ENCODE assay signal across 14 cellular contexts in the genomic region with DNA sequence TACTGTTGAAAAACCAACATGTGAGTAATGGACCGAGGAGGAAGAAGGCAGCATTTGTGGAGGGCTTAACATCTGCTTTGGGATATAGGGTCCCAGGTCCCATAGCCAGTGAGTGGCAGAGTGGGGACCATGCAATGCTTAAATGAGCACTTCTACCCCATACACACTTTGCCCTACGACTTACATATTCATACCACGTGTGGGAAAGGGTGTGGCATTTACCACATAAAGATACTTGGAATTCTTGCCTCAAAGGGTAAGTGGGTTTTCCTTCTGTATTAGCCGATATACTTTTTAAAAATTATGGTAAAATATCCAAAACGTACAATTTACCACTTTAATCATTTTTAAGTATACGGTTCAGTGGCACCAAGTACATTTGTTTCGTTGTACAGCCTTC.
DNase-seq lines count a peak whose midpoint lies in the region; ATAC-seq, FAIRE-seq and TF ChIP-seq lines count a peak whose summit lies in the region.
"Had no signal": no experiment of that assay in that cellular context is flagged by ENCODE, and none has a peak within 500 bp of the region (broad histone marks: within the 10 kb centered on the region; RNA-seq: fewer than 3 reads in every experiment).

No MANE protein-coding gene starts in this region.

- H3K79me2 ChIP-seq in HepG2 (ENCODE audit: insufficient read depth, low read length) = no peaks in the 10 kb centered on the region

- H3K4me2 ChIP-seq in HepG2 (ENCODE audit: low read depth, low read length) = no peak overlapping the region
- H3K4me2 ChIP-seq: GM23338 had no signal

- TF ChIP-seq EP300 in HepG2 (IDR thresholded peaks at IDR 0.05; ENCODE audit: low read depth in 2 of 2, low read length in 2 of 2) (no peak), HepG2 (CRISPR knock-in tag; IDR thresholded peaks at IDR 0.05; ENCODE audit: borderline replicate concordance) (no peak)

- no peak for DNase-seq in left ventricle myocardium inferior
- no peak for DNase-seq in Right ventricle myocardium superior
- no peak for DNase-seq in naive B cell
- DNase-seq in aorta = no peak
- DNase-seq in HepG2 (ENCODE audit: low spot score) = no peak
- DNase-seq in kidney tubule cell (ENCODE audit: low spot score) = no peak
- no peak for DNase-seq in Ammon's horn (ENCODE audit: low spot score)
- DNase-seq: activated CD4-positive, alpha-beta T cell treated with anti-CD3 and anti-CD28 coated beads for 4 hours; NCI-H2081; small intestine had no signal

- H3K9ac ChIP-seq in HepG2 (ENCODE audit: insufficient read depth, low read depth, low read length) = no peak overlapping the region

- H3K4me3 Mint-ChIP-seq in brain (no peak overlapping the region), naive B cell (peak overlapping the region in 4 of 8 donors; percentile 9 to 33 (median 19))
- H3K4me3 Mint-ChIP-seq: GM23338 had no signal

- intact Hi-C loops in left ventricle myocardium inferior (cut with micrococcal nuclease) = no loop called here
- intact Hi-C loops in Right ventricle myocardium superior (cut with DNase I) = loop anchor here (10.0 kb wide), 1 partner anchor 297 kb away; no protein-coding TSS in a partner anchor
- intact Hi-C loops in aorta (cut with DNase I) = loop anchor here (5.0 to 10.0 kb wide), 9 partner anchors 80 to 377 kb away; a partner anchor contains a TSS
- intact Hi-C loops in HepG2 (cut with micrococcal nuclease; ENCODE audit: unreplicated experiment) = no loop called here

- H3K36me3 Mint-ChIP-seq in brain = peaks cover 15% of the 10 kb centered on the region
- H3K36me3 Mint-ChIP-seq in naive B cell = peaks cover 12 to 13% of the 10 kb centered on the region in 2 donors

- TF ChIP-seq POLR2A in HepG2 (IDR thresholded peaks at IDR 0.05; ENCODE audit: insufficient read depth in 1 of 2, low read depth in 2 of 2, low read length in 2 of 2) = no peak

- WGBS in aorta, 2 donors = 21 to 26% methylated on average over 7 of the region's 7 CpGs
- 14% methylated on average over 7 of the region's 7 CpGs for WGBS in HepG2 (ENCODE audit: low lambda C conversion rate)

- POLR2A ChIA-PET in HepG2 (lab: Yijun Ruan, JAX) = no interaction called here

- FAIRE-seq in HepG2 (lab: Jason Lieb, UNC) = no peak
- FAIRE-seq: small intestine had no signal

- H3K27me3 ChIP-seq in left ventricle myocardium inferior (ENCODE audit: low read depth) (no peaks in the 10 kb centered on the region), aorta (ENCODE audit: control insufficient read depth in 1 of 2, insufficient read depth in 2 of 2, low read length in 1 of 2) (no peaks in the 10 kb centered on the region), HepG2 (ENCODE audit: control insufficient read depth in 1 of 2, insufficient read depth in 2 of 2, low read length in 2 of 2) (peaks cover 0 to 2% of the 10 kb centered on the region in 2 experiments; a peak in 1 of 5 replicates)

- H3K4me3 ChIP-seq in left ventricle myocardium inferior (no peak overlapping the region), aorta (ENCODE audit: low read length in 2 of 2) (no peak overlapping the region), HepG2 (replicated peaks in 1 of 3; ENCODE audit: insufficient read depth in 1 of 3, low read depth in 2 of 3, low read length in 3 of 3) (no peak overlapping the region)
- H3K4me3 ChIP-seq: GM23338, mucosa of descending colon, SK-N-MC had no signal

- peaks cover 31% of the 10 kb centered on the region for H3K4me1 Mint-ChIP-seq in brain
- peaks cover 75 to 98% (median 91%) of the 10 kb centered on the region in 3 donors for H3K4me1 Mint-ChIP-seq in naive B cell
- H3K4me1 Mint-ChIP-seq: GM23338 had no signal

- ATAC-seq in Right ventricle myocardium superior (ENCODE audit: poor library complexity) = no peak
- no peak for ATAC-seq in naive B cell (ENCODE audit: low read depth in 2 of 2)
- ATAC-seq in aorta (ENCODE audit: low FRiP score) = peak; percentile 3
- ATAC-seq in HepG2 = no peak
- ATAC-seq: GM23338 had no signal

- no peak for TF ChIP-seq RAD21 in HepG2 (CRISPR knock-in tag; IDR thresholded peaks at IDR 0.05)

- H3K27ac Mint-ChIP-seq in brain (peak overlapping the region in 3 of 5 experiments; percentile 4 to 75 (median 73)), naive B cell (peak overlapping the region in 4 of 6 donors; percentile 80 to 91 (median 90))
- H3K27ac Mint-ChIP-seq: GM23338 had no signal

- no peak overlapping the region for H2AFZ ChIP-seq in HepG2 (ENCODE audit: low read length)
- H2AFZ ChIP-seq: GM23338 had no signal

- H3K9me3 Mint-ChIP-seq in brain (peaks cover 0 to 7% (median 0%) of the 10 kb centered on the region in 5 experiments), naive B cell (peaks cover 0 to 3% (median 0%) of the 10 kb centered on the region in 7 donors)
- H3K9me3 Mint-ChIP-seq: GM23338 had no signal

- H4K20me1 ChIP-seq in HepG2 (ENCODE audit: insufficient read depth, low read length) = no peaks in the 10 kb centered on the region

- in situ Hi-C loops in HepG2 (cut with HindIII; ENCODE audit: extremely low pct_ligation_motif_present, low pct_unique_long_range_greater_than_20kb) = no loop called here

- no TSS peak for BruUV-seq in HepG2 (replicated peaks; lab: Mats Ljungman, UMichigan)

- TF ChIP-seq CTCF in left ventricle myocardium inferior (IDR thresholded peaks at IDR 0.05; ENCODE audit: borderline replicate concordance) (no peak), brain (conservative IDR thresholded peaks at IDR 0.05) (no peak), HepG2 (CRISPR knock-in tag; IDR thresholded peaks at IDR 0.05) (no peak)

- no peaks in the 10 kb centered on the region for H3K36me3 ChIP-seq in left ventricle myocardium inferior
- no peaks in the 10 kb centered on the region for H3K36me3 ChIP-seq in aorta (ENCODE audit: control insufficient read depth in 1 of 2, insufficient read depth in 2 of 2, low read length in 1 of 2)
- no peaks in the 10 kb centered on the region for H3K36me3 ChIP-seq in HepG2 (replicated peaks in 1 of 2; ENCODE audit: control insufficient read depth in 1 of 2, insufficient read depth in 2 of 2, low read length in 2 of 2)

- CTCF ChIA-PET in HepG2 (lab: Yijun Ruan, JAX; ENCODE audit: low intra/inter-chr PET ratio, low total read pairs) = no interaction called here

- H3K4me1 ChIP-seq in left ventricle myocardium inferior (peaks cover 26% of the 10 kb centered on the region), aorta (ENCODE audit: control insufficient read depth in 1 of 2, insufficient read depth in 2 of 2, low read length in 2 of 2) (peaks cover 6 to 13% of the 10 kb centered on the region in 2 donors), HepG2 (ENCODE audit: insufficient read depth, low read length) (no peaks in the 10 kb centered on the region)

- H3K27me3 Mint-ChIP-seq in brain (peaks cover 3% of the 10 kb centered on the region), naive B cell (no peaks in the 10 kb centered on the region)

- H3K9me3 ChIP-seq in left ventricle myocardium inferior (replicated peaks) = no peaks in the 10 kb centered on the region
- H3K9me3 ChIP-seq in aorta (ENCODE audit: control insufficient read depth, low read length) = no peaks in the 10 kb centered on the region
- H3K9me3 ChIP-seq in HepG2 (ENCODE audit: low read length) = no peaks in the 10 kb centered on the region
- H3K9me3 ChIP-seq: mucosa of descending colon had no signal

- peak overlapping the region; percentile 77 for H3K27ac ChIP-seq in left ventricle myocardium inferior (replicated peaks)
- peak overlapping the region; percentile 86 to 98 for H3K27ac ChIP-seq in aorta (ENCODE audit: low read depth in 1 of 2, low read length in 2 of 2)
- no peak overlapping the region for H3K27ac ChIP-seq in HepG2 (ENCODE audit: extremely low read length, insufficient read depth, low read length)
- H3K27ac ChIP-seq: SK-N-MC had no signal

TF ChIP-seq in HepG2, 621 proteins besides CTCF, POLR2A, EP300 and RAD21:
- TF ChIP-seq ZC3H4 (CRISPR knock-in tag; IDR thresholded peaks at IDR 0.05; ENCODE audit: borderline replicate concordance) = no peak
- TF ChIP-seq EHMT2 (IDR thresholded peaks at IDR 0.05; ENCODE audit: borderline replicate concordance, low read depth, low read length) = no peak
- TF ChIP-seq, protein P1, sequence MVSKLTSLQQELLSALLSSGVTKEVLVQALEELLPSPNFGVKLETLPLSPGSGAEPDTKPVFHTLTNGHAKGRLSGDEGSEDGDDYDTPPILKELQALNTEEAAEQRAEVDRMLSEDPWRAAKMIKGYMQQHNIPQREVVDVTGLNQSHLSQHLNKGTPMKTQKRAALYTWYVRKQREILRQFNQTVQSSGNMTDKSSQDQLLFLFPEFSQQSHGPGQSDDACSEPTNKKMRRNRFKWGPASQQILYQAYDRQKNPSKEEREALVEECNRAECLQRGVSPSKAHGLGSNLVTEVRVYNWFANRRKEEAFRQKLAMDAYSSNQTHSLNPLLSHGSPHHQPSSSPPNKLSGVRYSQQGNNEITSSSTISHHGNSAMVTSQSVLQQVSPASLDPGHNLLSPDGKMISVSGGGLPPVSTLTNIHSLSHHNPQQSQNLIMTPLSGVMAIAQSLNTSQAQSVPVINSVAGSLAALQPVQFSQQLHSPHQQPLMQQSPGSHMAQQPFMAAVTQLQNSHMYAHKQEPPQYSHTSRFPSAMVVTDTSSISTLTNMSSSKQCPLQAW (CRISPR knock-in tag; IDR thresholded peaks at IDR 0.05) = no peak
- TF ChIP-seq KAT8 (CRISPR knock-in tag; IDR thresholded peaks at IDR 0.05) = no peak
- no peak for TF ChIP-seq ZNF724P (CRISPR knock-in tag; IDR thresholded peaks at IDR 0.05; ENCODE audit: borderline replicate concordance)
- TF ChIP-seq POLR2G (IDR thresholded peaks at IDR 0.05; ENCODE audit: low read depth, low read length) = no peak
- TF ChIP-seq MAFF (IDR thresholded peaks at IDR 0.05; ENCODE audit: low read depth, low read length) = no peak

Comparison
In these comparisons a context has a peak if more than half of its experiments do, and no peak if none do; other contexts are left out.
1. intact Hi-C loops: an anchor here in Right ventricle myocardium superior (10.0 kb wide) and aorta (5.0 to 10.0 kb wide); none called in left ventricle myocardium inferior and HepG2.